10 cellular contexts compared by ENCODE assay signal in the genomic region with DNA sequence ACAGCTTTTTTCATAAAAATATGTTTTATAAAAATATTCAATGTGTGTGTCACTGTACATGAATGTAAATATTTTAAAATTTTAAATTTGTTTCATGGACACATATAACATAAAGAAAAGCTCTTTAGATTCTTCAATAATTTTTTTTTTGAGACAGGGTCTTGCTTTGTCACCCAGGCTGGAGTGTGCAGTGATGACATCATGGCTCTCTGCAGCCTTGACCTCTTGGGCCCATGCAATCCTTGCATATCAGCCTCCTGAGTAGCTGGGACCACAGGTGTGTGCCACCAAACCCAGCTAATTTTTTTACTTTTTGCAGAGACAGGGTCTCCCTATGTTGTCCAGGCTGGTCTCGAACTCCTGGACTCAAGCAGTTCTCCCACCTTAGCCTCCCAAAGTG.
"Had no signal": no experiment of that assay in that cellular context is flagged by ENCODE, and none has a peak within 500 bp of the region (broad histone marks: within the 10 kb centered on the region; RNA-seq: fewer than 3 reads in every experiment).

No MANE protein-coding gene starts in this region.

- ATAC-seq: GM23338, HCT116 had no signal

- H3K27ac ChIP-seq: HL-60, KMS-11 had no signal

- FAIRE-seq: H1 had no signal

- H2AFZ ChIP-seq: GM23338 had no signal

- H3K9ac ChIP-seq: KMS-11 had no signal

- H3K9me3 ChIP-seq: HAP-1 had no signal

- H3K4me3 ChIP-seq: GM23338, HAP-1 had no signal

- DNase-seq: H7, HFFc6, IMR-90, KBM-7 had no signal

- H3K4me2 ChIP-seq: GM23338, KMS-11 had no signal
